Comparison of ENCODE assay signal across 1 cellular context in the genomic region with DNA sequence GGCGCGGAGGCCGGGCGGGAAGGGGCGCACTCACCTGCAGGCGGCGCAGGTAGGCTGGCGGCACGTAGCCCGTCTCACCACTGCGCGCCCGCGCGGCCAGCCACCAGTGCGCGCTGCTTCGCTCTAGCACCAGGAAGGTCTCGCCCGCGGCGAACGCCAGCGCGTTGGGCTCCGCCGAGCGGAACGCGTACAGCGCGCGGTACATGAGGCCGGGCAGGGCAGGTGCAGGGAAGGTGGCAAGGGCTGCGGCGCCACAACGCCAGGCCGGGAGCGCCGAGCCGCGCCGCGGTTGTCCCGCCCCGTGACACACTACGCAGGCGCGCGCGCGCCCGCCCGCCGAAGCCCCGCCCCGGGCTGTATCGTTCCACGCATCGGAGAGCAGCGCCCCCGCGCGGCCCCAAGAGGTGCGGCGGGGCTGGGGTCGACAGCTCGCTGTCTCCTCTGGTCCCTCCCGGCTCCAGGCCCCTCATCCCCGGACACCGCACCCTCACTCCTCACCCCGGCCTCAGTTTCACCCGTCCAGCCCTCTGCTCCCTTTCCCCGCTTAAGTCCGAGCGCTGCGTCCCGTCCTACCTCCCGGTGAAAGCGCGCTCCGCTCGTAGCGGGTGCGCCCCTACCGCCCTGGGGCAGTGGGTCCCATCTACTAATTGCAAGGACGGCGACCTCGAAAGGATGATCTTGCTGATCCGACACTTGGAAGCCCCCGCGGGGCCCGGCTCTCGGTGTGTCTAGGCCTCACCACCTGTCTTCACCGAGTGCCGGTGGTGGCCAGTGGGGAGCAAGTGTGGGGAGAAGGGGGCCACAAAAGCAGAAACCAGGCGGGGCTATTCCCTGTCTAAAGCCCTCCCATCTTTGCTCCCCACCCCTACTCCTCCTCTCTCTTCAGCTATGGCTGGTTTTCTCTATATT.
TF ChIP-seq lines count a peak whose summit lies in the region.

A gene (minus strand): TSS at position 313 of the 909 bp plus-strand sequence. CDS start 108 bp downstream, at position 205.

TF ChIP-seq in HEK293, 187 proteins besides CTCF, POLR2A, EP300 and RAD21 (continued from another document):
- no peak for TF ChIP-seq ZNF514 (tag by site-specific recombination; IDR thresholded peaks at IDR 0.05)
- TF ChIP-seq ZNF561 (tag by site-specific recombination; IDR thresholded peaks at IDR 0.05; ENCODE audit: borderline replicate concordance): no peak; the same call in 1 of the 2 replicates
- no peak for TF ChIP-seq ZFP3 (tag by site-specific recombination; IDR thresholded peaks at IDR 0.05; ENCODE audit: low read depth)
- TF ChIP-seq ZNF571 (tag by site-specific recombination; IDR thresholded peaks at IDR 0.05): no peak
- no peak for TF ChIP-seq HOXD13 (CRISPR knock-in tag; IDR thresholded peaks at IDR 0.05; ENCODE audit: borderline replicate concordance)
- TF ChIP-seq ZIC2 (tag by site-specific recombination; IDR thresholded peaks at IDR 0.05): no peak
- TF ChIP-seq GLI4 (tag by site-specific recombination; IDR thresholded peaks at IDR 0.05): no peak
- TF ChIP-seq ZNF37A (tag by site-specific recombination; IDR thresholded peaks at IDR 0.05): no peak
- no peak for TF ChIP-seq ZNF174 (tag by site-specific recombination; IDR thresholded peaks at IDR 0.05)
- 0 out of 2 replicates have a peak, but pooled peaks have one; percentile 45 for TF ChIP-seq ZBTB7A (tag by site-specific recombination; IDR thresholded peaks at IDR 0.05; ENCODE audit: low read depth)
- TF ChIP-seq ZNF138 (tag by site-specific recombination; IDR thresholded peaks at IDR 0.05; ENCODE audit: borderline replicate concordance): no peak
- TF ChIP-seq ZFP69B (tag by site-specific recombination; IDR thresholded peaks at IDR 0.05): peak; percentile 98
- TF ChIP-seq, protein P1, sequence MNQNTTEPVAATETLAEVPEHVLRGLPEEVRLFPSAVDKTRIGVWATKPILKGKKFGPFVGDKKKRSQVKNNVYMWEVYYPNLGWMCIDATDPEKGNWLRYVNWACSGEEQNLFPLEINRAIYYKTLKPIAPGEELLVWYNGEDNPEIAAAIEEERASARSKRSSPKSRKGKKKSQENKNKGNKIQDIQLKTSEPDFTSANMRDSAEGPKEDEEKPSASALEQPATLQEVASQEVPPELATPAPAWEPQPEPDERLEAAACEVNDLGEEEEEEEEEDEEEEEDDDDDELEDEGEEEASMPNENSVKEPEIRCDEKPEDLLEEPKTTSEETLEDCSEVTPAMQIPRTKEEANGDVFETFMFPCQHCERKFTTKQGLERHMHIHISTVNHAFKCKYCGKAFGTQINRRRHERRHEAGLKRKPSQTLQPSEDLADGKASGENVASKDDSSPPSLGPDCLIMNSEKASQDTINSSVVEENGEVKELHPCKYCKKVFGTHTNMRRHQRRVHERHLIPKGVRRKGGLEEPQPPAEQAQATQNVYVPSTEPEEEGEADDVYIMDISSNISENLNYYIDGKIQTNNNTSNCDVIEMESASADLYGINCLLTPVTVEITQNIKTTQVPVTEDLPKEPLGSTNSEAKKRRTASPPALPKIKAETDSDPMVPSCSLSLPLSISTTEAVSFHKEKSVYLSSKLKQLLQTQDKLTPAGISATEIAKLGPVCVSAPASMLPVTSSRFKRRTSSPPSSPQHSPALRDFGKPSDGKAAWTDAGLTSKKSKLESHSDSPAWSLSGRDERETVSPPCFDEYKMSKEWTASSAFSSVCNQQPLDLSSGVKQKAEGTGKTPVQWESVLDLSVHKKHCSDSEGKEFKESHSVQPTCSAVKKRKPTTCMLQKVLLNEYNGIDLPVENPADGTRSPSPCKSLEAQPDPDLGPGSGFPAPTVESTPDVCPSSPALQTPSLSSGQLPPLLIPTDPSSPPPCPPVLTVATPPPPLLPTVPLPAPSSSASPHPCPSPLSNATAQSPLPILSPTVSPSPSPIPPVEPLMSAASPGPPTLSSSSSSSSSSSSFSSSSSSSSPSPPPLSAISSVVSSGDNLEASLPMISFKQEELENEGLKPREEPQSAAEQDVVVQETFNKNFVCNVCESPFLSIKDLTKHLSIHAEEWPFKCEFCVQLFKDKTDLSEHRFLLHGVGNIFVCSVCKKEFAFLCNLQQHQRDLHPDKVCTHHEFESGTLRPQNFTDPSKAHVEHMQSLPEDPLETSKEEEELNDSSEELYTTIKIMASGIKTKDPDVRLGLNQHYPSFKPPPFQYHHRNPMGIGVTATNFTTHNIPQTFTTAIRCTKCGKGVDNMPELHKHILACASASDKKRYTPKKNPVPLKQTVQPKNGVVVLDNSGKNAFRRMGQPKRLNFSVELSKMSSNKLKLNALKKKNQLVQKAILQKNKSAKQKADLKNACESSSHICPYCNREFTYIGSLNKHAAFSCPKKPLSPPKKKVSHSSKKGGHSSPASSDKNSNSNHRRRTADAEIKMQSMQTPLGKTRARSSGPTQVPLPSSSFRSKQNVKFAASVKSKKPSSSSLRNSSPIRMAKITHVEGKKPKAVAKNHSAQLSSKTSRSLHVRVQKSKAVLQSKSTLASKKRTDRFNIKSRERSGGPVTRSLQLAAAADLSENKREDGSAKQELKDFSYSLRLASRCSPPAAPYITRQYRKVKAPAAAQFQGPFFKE (tag by site-specific recombination; IDR thresholded peaks at IDR 0.05; ENCODE audit: borderline replicate concordance): no peak
- 0 out of 2 replicates have a peak, but pooled peaks have one; percentile 11 for TF ChIP-seq SP7 (tag by site-specific recombination; IDR thresholded peaks at IDR 0.05)
- no peak for TF ChIP-seq ZNF48 (tag by site-specific recombination; IDR thresholded peaks at IDR 0.05)
- no peak for TF ChIP-seq ZNF16 (tag by site-specific recombination; IDR thresholded peaks at IDR 0.05; ENCODE audit: low read depth)
- TF ChIP-seq, protein P2, sequence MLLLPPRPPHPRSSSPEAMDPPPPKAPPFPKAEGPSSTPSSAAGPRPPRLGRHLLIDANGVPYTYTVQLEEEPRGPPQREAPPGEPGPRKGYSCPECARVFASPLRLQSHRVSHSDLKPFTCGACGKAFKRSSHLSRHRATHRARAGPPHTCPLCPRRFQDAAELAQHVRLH (tag by site-specific recombination; IDR thresholded peaks at IDR 0.05): no peak
- TF ChIP-seq SALL2 (tag by site-specific recombination; IDR thresholded peaks at IDR 0.05; ENCODE audit: borderline replicate concordance): no peak
- TF ChIP-seq, protein P3, sequence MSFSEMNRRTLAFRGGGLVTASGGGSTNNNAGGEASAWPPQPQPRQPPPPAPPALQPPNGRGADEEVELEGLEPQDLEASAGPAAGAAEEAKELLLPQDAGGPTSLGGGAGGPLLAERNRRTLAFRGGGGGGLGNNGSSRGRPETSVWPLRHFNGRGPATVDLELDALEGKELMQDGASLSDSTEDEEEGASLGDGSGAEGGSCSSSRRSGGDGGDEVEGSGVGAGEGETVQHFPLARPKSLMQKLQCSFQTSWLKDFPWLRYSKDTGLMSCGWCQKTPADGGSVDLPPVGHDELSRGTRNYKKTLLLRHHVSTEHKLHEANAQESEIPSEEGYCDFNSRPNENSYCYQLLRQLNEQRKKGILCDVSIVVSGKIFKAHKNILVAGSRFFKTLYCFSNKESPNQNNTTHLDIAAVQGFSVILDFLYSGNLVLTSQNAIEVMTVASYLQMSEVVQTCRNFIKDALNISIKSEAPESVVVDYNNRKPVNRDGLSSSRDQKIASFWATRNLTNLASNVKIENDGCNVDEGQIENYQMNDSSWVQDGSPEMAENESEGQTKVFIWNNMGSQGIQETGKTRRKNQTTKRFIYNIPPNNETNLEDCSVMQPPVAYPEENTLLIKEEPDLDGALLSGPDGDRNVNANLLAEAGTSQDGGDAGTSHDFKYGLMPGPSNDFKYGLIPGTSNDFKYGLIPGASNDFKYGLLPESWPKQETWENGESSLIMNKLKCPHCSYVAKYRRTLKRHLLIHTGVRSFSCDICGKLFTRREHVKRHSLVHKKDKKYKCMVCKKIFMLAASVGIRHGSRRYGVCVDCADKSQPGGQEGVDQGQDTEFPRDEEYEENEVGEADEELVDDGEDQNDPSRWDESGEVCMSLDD (tag by site-specific recombination; IDR thresholded peaks at IDR 0.05): peak; percentile 48; the same call in 1 of the 2 replicates
- TF ChIP-seq, protein P4, sequence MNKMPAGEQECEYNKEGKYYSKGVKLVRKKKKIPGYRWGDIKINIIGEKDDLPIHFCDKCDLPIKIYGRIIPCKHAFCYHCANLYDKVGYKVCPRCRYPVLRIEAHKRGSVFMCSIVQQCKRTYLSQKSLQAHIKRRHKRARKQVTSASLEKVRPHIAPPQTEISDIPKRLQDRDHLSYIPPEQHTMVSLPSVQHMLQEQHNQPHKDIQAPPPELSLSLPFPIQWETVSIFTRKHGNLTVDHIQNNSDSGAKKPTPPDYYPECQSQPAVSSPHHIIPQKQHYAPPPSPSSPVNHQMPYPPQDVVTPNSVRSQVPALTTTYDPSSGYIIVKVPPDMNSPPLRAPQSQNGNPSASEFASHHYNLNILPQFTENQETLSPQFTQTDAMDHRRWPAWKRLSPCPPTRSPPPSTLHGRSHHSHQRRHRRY (tag by site-specific recombination; IDR thresholded peaks at IDR 0.05): no peak
